ENCODE assay signal across 25 cellular contexts in genomic region chr3:72563690-72564370, GRCh38.
DNase-seq lines count a peak whose midpoint lies in the region; ATAC-seq, FAIRE-seq and TF ChIP-seq lines count a peak whose summit lies in the region.
"Had no signal": no experiment of that assay in that cellular context is flagged by ENCODE, and none has a peak within 500 bp of the region (broad histone marks: within the 10 kb centered on the region; RNA-seq: fewer than 3 reads in every experiment).

No MANE protein-coding gene starts in this region.

- H2AFZ ChIP-seq in PC-9: no peak overlapping the region

- no peaks in the 10 kb centered on the region for H3K9me3 ChIP-seq in PC-9 (ENCODE audit: insufficient read depth, low read depth)
- H3K9me3 ChIP-seq: BE2C, SJSA1 had no signal

- FAIRE-seq in bronchial epithelial cell (lab: Jason Lieb, UNC): no peak
- FAIRE-seq: H54 had no signal

- TF ChIP-seq CTCF in PC-9 (conservative IDR thresholded peaks at IDR 0.05) (no peak), bronchial epithelial cell (IDR thresholded peaks at IDR 0.05; ENCODE audit: insufficient read depth, low read length, severe bottlenecking) (no peak)

- H3F3A ChIP-seq in PC-9 (ENCODE audit: insufficient read depth, low read depth): peaks cover 5% of the 10 kb centered on the region; the same call in 1 of the 2 replicates

- H3K36me3 ChIP-seq in PC-9 (ENCODE audit: low read depth) (no peaks in the 10 kb centered on the region), bronchial epithelial cell (ENCODE audit: control insufficient read depth, insufficient read depth, low read length) (no peaks in the 10 kb centered on the region)
- H3K36me3 ChIP-seq: BE2C, SJSA1 had no signal

- peaks cover 7% of the 10 kb centered on the region; the same call in 1 of the 2 replicates for H3K4me1 ChIP-seq in PC-9 (replicated peaks; ENCODE audit: insufficient read depth)
- H3K4me1 ChIP-seq: SJSA1 had no signal

- no peaks in the 10 kb centered on the region for H3K79me2 ChIP-seq in PC-9 (ENCODE audit: low read depth)

- intact Hi-C loops in PC-9 (cut with micrococcal nuclease; ENCODE audit: unreplicated experiment): no loop called here

- H3K27me3 ChIP-seq in PC-9 (ENCODE audit: insufficient read depth, low read depth) (no peaks in the 10 kb centered on the region), bronchial epithelial cell (ENCODE audit: control insufficient read depth, insufficient read depth, low read length) (no peaks in the 10 kb centered on the region)
- H3K27me3 ChIP-seq: BE2C, SJSA1 had no signal

- no peaks in the 10 kb centered on the region for H4K20me1 ChIP-seq in PC-9 (ENCODE audit: insufficient read depth)

- peak; percentile 4 for DNase-seq in DMS153 (lab: John Stamatoyannopoulos, UW)
- DNase-seq in DMS153 treated with DMSO at 0.1 percent for 48 hours (lab: John Stamatoyannopoulos, UW; ENCODE audit: unreplicated experiment): no peak
- DNase-seq in HT-29 (ENCODE audit: low spot score): peak; percentile 23
- DNase-seq in PC-9: no peak
- peak; percentile 7 for DNase-seq in bronchial epithelial cell (ENCODE audit: low read depth)
- no peak for DNase-seq in SW 1271 (lab: John Stamatoyannopoulos, UW)
- DNase-seq in effector CD8-positive, alpha-beta T cell (lab: John Stamatoyannopoulos, UW): no peak
- DNase-seq: ACHN; BE2C; CD8-positive, alpha-beta memory T cell; DMS 273 treated with DMSO at 0.1 percent for 48 hours; DND-41; KBM-7; NCI-H1092; NCI-H1436 treated with DMSO at 0.1 percent for 48 hours; NCI-H187 treated with DMSO at 0.1 percent for 48 hours; NCI-H2171; NCI-H510A; Right ventricle myocardium superior; RPMI8226; T-helper 1 cell had no signal

- POLR2A ChIA-PET in PC-9 (lab: Charles Lee; ENCODE audit: unreplicated experiment): no interaction called here

- no TSS peak for BruUV-seq in PC-9 (replicated peaks; lab: Mats Ljungman, UMichigan)

- no peak overlapping the region for H3K27ac ChIP-seq in PC-9
- H3K27ac ChIP-seq: 22Rv1, SJSA1 had no signal

- ATAC-seq in GM19452 (IDR thresholded peaks at IDR 0.05; ENCODE audit: unreplicated experiment): no peak

- CTCF ChIA-PET in PC-9 (lab: Charles Lee): no interaction called here

- no peak overlapping the region for H3K4me3 ChIP-seq in PC-9
- no peak overlapping the region for H3K4me3 ChIP-seq in bronchial epithelial cell (ENCODE audit: low read depth, low read length)
- H3K4me3 ChIP-seq: SJSA1 had no signal

- H3K4me2 ChIP-seq in PC-9: peak overlapping the region; percentile 19

- no peaks in the 10 kb centered on the region for H3K9me2 ChIP-seq in PC-9 (ENCODE audit: insufficient read depth)

Comparison
In these comparisons a context has a peak if more than half of its experiments do, and no peak if none do; other contexts are left out.
1. DNase-seq: peak in DMS153 (single experiment), HT-29 (single experiment) and bronchial epithelial cell (single experiment); none in DMS153 treated with DMSO at 0.1 percent for 48 hours (single experiment), PC-9 (0 of 2), SW 1271 (0 of 2) and effector CD8-positive, alpha-beta T cell (single experiment).